ENCODE assay signal across 9 cellular contexts in the genomic region with DNA sequence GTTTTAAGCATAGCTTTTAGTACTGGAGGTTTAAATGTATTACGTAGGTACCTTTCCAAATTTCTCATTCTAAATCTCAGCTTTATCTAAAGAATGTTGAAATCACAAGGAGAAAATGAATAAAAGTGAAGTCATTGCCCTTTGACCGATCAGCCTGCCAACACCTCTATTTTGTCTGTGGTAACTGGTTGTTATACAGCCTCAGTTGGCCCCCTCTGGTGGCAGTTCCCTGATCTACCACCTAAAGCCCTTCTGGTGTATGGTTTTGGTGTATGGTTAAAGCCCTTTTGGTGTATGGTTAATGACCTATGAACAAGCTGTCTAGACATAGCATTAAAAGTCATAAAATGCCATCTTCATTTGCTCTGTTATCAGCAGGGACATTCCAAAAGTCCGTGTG.
A peak's percentile ranks its signal among the peaks of the same experiment; 100 is the strongest.
DNase-seq lines count a peak whose midpoint lies in the region; ATAC-seq and TF ChIP-seq lines count a peak whose summit lies in the region.
"Had no signal": no experiment of that assay in that cellular context is flagged by ENCODE, and none has a peak within 500 bp of the region (broad histone marks: within the 10 kb centered on the region; RNA-seq: fewer than 3 reads in every experiment).

No MANE protein-coding gene starts in this region.

- H3K4me3 Mint-ChIP-seq in endothelial cell (ENCODE audit: unreplicated experiment) (no peak overlapping the region), neural crest cell (no peak overlapping the region)

- H3K27ac Mint-ChIP-seq in endothelial cell (ENCODE audit: unreplicated experiment), result no peak overlapping the region
- H3K27ac Mint-ChIP-seq in neural crest cell (ENCODE audit: unreplicated experiment), result no peak overlapping the region

- H3K4me1 Mint-ChIP-seq in endothelial cell (ENCODE audit: unreplicated experiment) (no peaks in the 10 kb centered on the region), neural crest cell (no peaks in the 10 kb centered on the region)

- DNase-seq in NCI-H526 (lab: John Stamatoyannopoulos, UW) (peak; percentile 6 to 68), endothelial cell (ENCODE audit: low spot score) (peak; percentile 72), neural crest cell (ENCODE audit: low read depth, low spot score) (peak; percentile 24)

- TF ChIP-seq CTCF in C4-2B (conservative IDR thresholded peaks at IDR 0.05) (peak; percentile 70), endothelial cell (IDR thresholded peaks at IDR 0.05; ENCODE audit: unreplicated experiment) (peak; percentile 68), neural crest cell (conservative IDR thresholded peaks at IDR 0.05) (peak; percentile 64)

- H3K9me3 Mint-ChIP-seq in endothelial cell (ENCODE audit: unreplicated experiment), result no peaks in the 10 kb centered on the region
- peaks cover 6% of the 10 kb centered on the region for H3K9me3 Mint-ChIP-seq in neural crest cell

- peak; percentile 85 for ATAC-seq in GM18520 (IDR thresholded peaks at IDR 0.05; ENCODE audit: unreplicated experiment)
- peak; percentile 89 for ATAC-seq in HG03103 (IDR thresholded peaks at IDR 0.05; ENCODE audit: low read depth, unreplicated experiment)
- no peak for ATAC-seq in GM18873 (IDR thresholded peaks at IDR 0.05; ENCODE audit: low FRiP score, unreplicated experiment)
- ATAC-seq in activated CD4-positive, CD25-positive, alpha-beta regulatory T cell treated with anti-CD3 and anti-CD28 coated beads, Interleukin-2, amount 50 U/mL, for 24 hours, result no peak

- H3K27ac ChIP-seq in C4-2B, result no peak overlapping the region
- H3K27ac ChIP-seq: SJSA1 had no signal

- H3K27me3 Mint-ChIP-seq in endothelial cell (ENCODE audit: unreplicated experiment) (peaks cover 2% of the 10 kb centered on the region), neural crest cell (ENCODE audit: low read depth) (no peaks in the 10 kb centered on the region)

- H3K36me3 Mint-ChIP-seq in endothelial cell (ENCODE audit: low read depth, unreplicated experiment) (no peaks in the 10 kb centered on the region), neural crest cell (ENCODE audit: low read depth) (peaks cover 2% of the 10 kb centered on the region)

Comparison
In these comparisons a context has a peak if more than half of its experiments do, and no peak if none do; other contexts are left out.
1. ATAC-seq: peak in GM18520 (single experiment) and HG03103 (single experiment); none in GM18873 (single experiment) and activated CD4-positive, CD25-positive, alpha-beta regulatory T cell treated with anti-CD3 and anti-CD28 coated beads, Interleukin-2, amount 50 U/mL, for 24 hours (0 of 2).
2. Peak in every context shown above with its lines, with median percentiles within 50 percentile points of each other: CTCF ChIP-seq and DNase-seq.